Comparison of ENCODE assay signal across 17 cellular contexts in genomic region chr13:110455444-110455843, GRCh38.
DNase-seq lines count a peak whose midpoint lies in the region; ATAC-seq, FAIRE-seq and TF ChIP-seq lines count a peak whose summit lies in the region.
"Had no signal": no experiment of that assay in that cellular context is flagged by ENCODE, and none has a peak within 500 bp of the region (broad histone marks: within the 10 kb centered on the region; RNA-seq: fewer than 3 reads in every experiment).

No MANE protein-coding gene starts in this region.

- in situ Hi-C loops in GM12878 (cut with MboI): no loop called here

- no peak overlapping the region for H3K27ac ChIP-seq in GM12878 (ENCODE audit: control insufficient read depth, insufficient read depth)
- peak overlapping the region; percentile 4 for H3K27ac ChIP-seq in mesenchymal stem cell (ENCODE audit: low read length, poor library complexity, severe bottlenecking)
- no peak overlapping the region for H3K27ac ChIP-seq in lower lobe of right lung
- no peak overlapping the region for H3K27ac ChIP-seq in WERI-Rb-1
- H3K27ac ChIP-seq: ovary had no signal

- intact Hi-C loops in Caco-2 (cut with micrococcal nuclease; ENCODE audit: unreplicated experiment): loop anchor here (5.0 kb wide), 2 partner anchors 137 to 362 kb away; no protein-coding TSS in a partner anchor
- intact Hi-C loops in GM12878 (cut with micrococcal nuclease; ENCODE audit: unreplicated experiment): no loop called here
- intact Hi-C loops in lower lobe of right lung (cut with DNase I): no loop called here

- H3K4me3 ChIP-seq in Caco-2 (ENCODE audit: low read depth, low read length): no peak overlapping the region
- H3K4me3 ChIP-seq in GM12878: no peak overlapping the region
- no peak overlapping the region for H3K4me3 ChIP-seq in mesenchymal stem cell (ENCODE audit: insufficient read depth in 1 of 2, low read depth in 1 of 2, low read length in 2 of 2)
- no peak overlapping the region for H3K4me3 ChIP-seq in lower lobe of right lung
- H3K4me3 ChIP-seq in WERI-Rb-1 (ENCODE audit: low read depth, low read length): no peak overlapping the region
- H3K4me3 ChIP-seq: hepatocyte, ovary, thoracic aorta had no signal

- H3K4ac ChIP-seq in mesenchymal stem cell (ENCODE audit: low read depth in 1 of 2, low read length in 2 of 2): no peak overlapping the region

- peaks cover 33% of the 10 kb centered on the region for H3K4me1 Mint-ChIP-seq in Caco-2 (ENCODE audit: low read depth, unreplicated experiment)

- no peak for TF ChIP-seq EP300 in GM12878 (IDR thresholded peaks at IDR 0.05; ENCODE audit: borderline replicate concordance in 1 of 2, control insufficient read depth in 1 of 2, low read depth in 2 of 2, low read length in 2 of 2)

- BruUV-seq in Caco-2 (replicated peaks; lab: Mats Ljungman, UMichigan): no TSS peak
- BruUV-seq in GM12878 (replicated peaks; lab: Mats Ljungman, UMichigan): no TSS peak

- H3K27ac Mint-ChIP-seq in Caco-2 (ENCODE audit: unreplicated experiment): peak overlapping the region; percentile 67
- H3K27ac Mint-ChIP-seq: activated CD4-positive, alpha-beta memory T cell treated with anti-CD3 and anti-CD28 coated beads for 36 hours; naive thymus-derived CD4-positive, alpha-beta T cell; T-helper 17 cell had no signal

- H4K91ac ChIP-seq in mesenchymal stem cell (ENCODE audit: low read length): no peak overlapping the region

- RAD21 ChIA-PET in GM12878 (lab: Charles Lee; ENCODE audit: unreplicated experiment): interaction anchor here (0.6 to 2.6 kb wide), 45 partner anchors 11 to 460 kb away, joined by 3 to 28 read pairs (median 5); partner anchors contain the start of gene RAB20

- no peak for FAIRE-seq in GM12878 (lab: Jason Lieb, UNC)

- H3K18ac ChIP-seq in mesenchymal stem cell (ENCODE audit: low read depth in 1 of 2, low read length in 2 of 2): no peak overlapping the region

- DNase-seq in Caco-2 (no peak), GM12878 (ENCODE audit: low read depth, low spot score) (no peak), mesenchymal stem cell (no peak), lower lobe of right lung (no peak), WERI-Rb-1 (no peak), NCI-H1930 (lab: John Stamatoyannopoulos, UW) (no peak)
- DNase-seq: activated gamma-delta T cell had no signal

- H3K36me3 Mint-ChIP-seq in Caco-2 (ENCODE audit: insufficient read depth, unreplicated experiment): peaks cover 4% of the 10 kb centered on the region
- H3K36me3 Mint-ChIP-seq: activated CD4-positive, alpha-beta memory T cell treated with anti-CD3 and anti-CD28 coated beads for 36 hours; CD4-positive, CD25-positive, alpha-beta regulatory T cell; naive thymus-derived CD4-positive, alpha-beta T cell; stimulated activated naive B cell treated with anti-CD40 and anti-IgM and Interleukin-4, amounts not matched to agents 10 μg/mL and 1 μg/mL and 100 μg/mL, for 72 hours had no signal

- H3K4me2 ChIP-seq in GM12878 (ENCODE audit: control insufficient read depth, insufficient read depth): no peak overlapping the region
- H3K4me2 ChIP-seq in mesenchymal stem cell (ENCODE audit: low read length, poor library complexity, severe bottlenecking): no peak overlapping the region

- no peaks in the 10 kb centered on the region for H3K27me3 ChIP-seq in Caco-2 (replicated peaks; ENCODE audit: control insufficient read depth, insufficient read depth, low read length)
- no peaks in the 10 kb centered on the region for H3K27me3 ChIP-seq in GM12878 (replicated peaks in 1 of 2; ENCODE audit: control insufficient read depth in 2 of 2, insufficient read depth in 2 of 2, low read length in 1 of 2)
- H3K27me3 ChIP-seq in mesenchymal stem cell (ENCODE audit: control insufficient read depth in 1 of 2, insufficient read depth in 1 of 2, low read length in 2 of 2): no peaks in the 10 kb centered on the region
- no peaks in the 10 kb centered on the region for H3K27me3 ChIP-seq in lower lobe of right lung (ENCODE audit: low read depth)
- H3K27me3 ChIP-seq in WERI-Rb-1 (ENCODE audit: insufficient read depth, low read depth, severe bottlenecking): no peaks in the 10 kb centered on the region
- H3K27me3 ChIP-seq: hepatocyte, ovary had no signal

- H3K9me3 ChIP-seq in Caco-2 (no peaks in the 10 kb centered on the region), GM12878 (replicated peaks; ENCODE audit: control insufficient read depth, insufficient read depth, low read length) (no peaks in the 10 kb centered on the region), mesenchymal stem cell (ENCODE audit: control insufficient read depth, low read length) (no peaks in the 10 kb centered on the region), lower lobe of right lung (no peaks in the 10 kb centered on the region), WERI-Rb-1 (ENCODE audit: severe bottlenecking) (no peaks in the 10 kb centered on the region)
- H3K9me3 ChIP-seq: ovary, thoracic aorta had no signal

- H3K4me3 Mint-ChIP-seq in Caco-2 (ENCODE audit: unreplicated experiment): no peak overlapping the region
- H3K4me3 Mint-ChIP-seq: activated CD4-positive, alpha-beta memory T cell treated with anti-CD3 and anti-CD28 coated beads for 36 hours had no signal

- no peak overlapping the region for H2BK12ac ChIP-seq in mesenchymal stem cell (ENCODE audit: low read length in 2 of 2)

- no peak overlapping the region for H4K8ac ChIP-seq in mesenchymal stem cell (ENCODE audit: low read length)

- no peaks in the 10 kb centered on the region for H3K79me2 ChIP-seq in GM12878 (ENCODE audit: control insufficient read depth, insufficient read depth, low read length)
- H3K79me2 ChIP-seq: hepatocyte had no signal

- no peaks in the 10 kb centered on the region for H3K36me3 ChIP-seq in Caco-2 (ENCODE audit: control insufficient read depth, insufficient read depth, low read length)
- H3K36me3 ChIP-seq in GM12878 (ENCODE audit: control insufficient read depth in 2 of 2, insufficient read depth in 2 of 2, low read length in 1 of 2): no peaks in the 10 kb centered on the region
- H3K36me3 ChIP-seq in mesenchymal stem cell (ENCODE audit: control insufficient read depth in 1 of 2, insufficient read depth in 2 of 2, low read depth in 1 of 2, low read length in 2 of 2): peaks cover 24 to 63% of the 10 kb centered on the region in 2 experiments
- H3K36me3 ChIP-seq in lower lobe of right lung: peaks cover 62% of the 10 kb centered on the region
- H3K36me3 ChIP-seq in WERI-Rb-1: peaks cover 3% of the 10 kb centered on the region; the same call in 1 of the 2 replicates
- H3K36me3 ChIP-seq: ovary had no signal

- H2AFZ ChIP-seq in GM12878 (ENCODE audit: control insufficient read depth, low read depth, low read length) (no peak overlapping the region), mesenchymal stem cell (ENCODE audit: low read depth, low read length) (no peak overlapping the region)
- H2AFZ ChIP-seq: hepatocyte had no signal

- peaks cover 8% of the 10 kb centered on the region for H3K79me1 ChIP-seq in mesenchymal stem cell (replicated peaks; ENCODE audit: low read length, poor library complexity, severe bottlenecking)

- no peak overlapping the region for H2BK5ac ChIP-seq in mesenchymal stem cell (ENCODE audit: low read depth, low read length, poor library complexity, severe bottlenecking)

- WGBS in GM12878 (ENCODE audit: insufficient coverage, insufficient replicate concordance, low lambda C conversion rate, missing lambda C conversion rate): 46% methylated on average over 10 of the region's 10 CpGs
- WGBS in mesenchymal stem cell: 89% methylated on average over 10 of the region's 10 CpGs

- CTCF ChIA-PET in Caco-2 (lab: Charles Lee): interaction anchor here (0.5 to 1.8 kb wide), 32 partner anchors 11 to 460 kb away, joined by 3 to 33 read pairs (median 5); partner anchors contain the start of gene RAB20
- CTCF ChIA-PET in GM12878 (lab: Yijun Ruan, JAX): interaction anchor here (0.6 to 4.2 kb wide), 59 partner anchors 8 to 490 kb away, joined by 3 to 55 read pairs (median 5); partner anchors contain the start of genes NAXD and RAB20

- H3K9ac ChIP-seq in GM12878 (ENCODE audit: control insufficient read depth, insufficient read depth, low read length) (no peak overlapping the region), mesenchymal stem cell (ENCODE audit: low read length) (no peak overlapping the region)

- no peaks in the 10 kb centered on the region for H3K9me3 Mint-ChIP-seq in Caco-2 (ENCODE audit: unreplicated experiment)
- H3K9me3 Mint-ChIP-seq: activated CD4-positive, alpha-beta memory T cell treated with anti-CD3 and anti-CD28 coated beads for 36 hours; CD4-positive, CD25-positive, alpha-beta regulatory T cell; naive thymus-derived CD4-positive, alpha-beta T cell; stimulated activated naive B cell treated with anti-CD40 and anti-IgM and Interleukin-4, amounts not matched to agents 10 μg/mL and 1 μg/mL and 100 μg/mL, for 72 hours had no signal

- SMC1A ChIA-PET in GM12878 (lab: Charles Lee; ENCODE audit: uncharacterized antibody, unreplicated experiment): interaction anchor here (0.7 to 3.1 kb wide), 41 partner anchors 8 to 1988 kb away, joined by 3 to 38 read pairs (median 4); partner anchors contain the start of genes NAXD and RAB20

- no peak for TF ChIP-seq POLR2A in GM12878 (IDR thresholded peaks at IDR 0.05; ENCODE audit: low read depth, low read length)

- no peak overlapping the region for H2AK5ac ChIP-seq in mesenchymal stem cell (ENCODE audit: low read length, severe bottlenecking)

- peak; percentile 2 for ATAC-seq in HG02798 (IDR thresholded peaks at IDR 0.05; ENCODE audit: poor library complexity, unreplicated experiment)
- ATAC-seq in GM12878: no peak
- ATAC-seq in lower lobe of right lung: no peak
- ATAC-seq in HG02571 (IDR thresholded peaks at IDR 0.05; ENCODE audit: unreplicated experiment): no peak

- no peak overlapping the region for H2BK120ac ChIP-seq in mesenchymal stem cell (ENCODE audit: low read depth, low read length)

- no peak overlapping the region for H3K14ac ChIP-seq in mesenchymal stem cell (ENCODE audit: low read length in 2 of 2)

- no peaks in the 10 kb centered on the region for H3K27me3 Mint-ChIP-seq in Caco-2 (ENCODE audit: insufficient read depth, unreplicated experiment)
- H3K27me3 Mint-ChIP-seq: CD4-positive, CD25-positive, alpha-beta regulatory T cell had no signal

- H2BK15ac ChIP-seq in mesenchymal stem cell (ENCODE audit: low read depth, poor library complexity, severe bottlenecking): no peak overlapping the region

- H3K23ac ChIP-seq in mesenchymal stem cell (ENCODE audit: low read length in 2 of 2): no peak overlapping the region

- H4K20me1 ChIP-seq in GM12878 (ENCODE audit: control insufficient read depth, insufficient read depth): no peaks in the 10 kb centered on the region

- TF ChIP-seq CTCF in Caco-2 (IDR thresholded peaks at IDR 0.05; ENCODE audit: insufficient read depth in 1 of 2, low read depth in 1 of 2, low read length in 1 of 2, severe bottlenecking in 1 of 2, unreplicated experiment in 1 of 2) (no peak), GM12878 (IDR thresholded peaks at IDR 0.05 in 2 of 3, conservative IDR thresholded peaks at IDR 0.05 in 1 of 3; ENCODE audit: control insufficient read depth in 2 of 3, extremely low read depth in 1 of 3, insufficient read depth in 1 of 3, low read depth in 3 of 3, low read length in 3 of 3) (no peak), lower lobe of right lung (IDR thresholded peaks at IDR 0.05) (no peak), WERI-Rb-1 (IDR thresholded peaks at IDR 0.05; ENCODE audit: low read depth, low read length) (no peak)

- H3K4me1 ChIP-seq in Caco-2 (peaks cover 23% of the 10 kb centered on the region), GM12878 (ENCODE audit: control insufficient read depth, insufficient read depth, low read length) (peaks cover 4% of the 10 kb centered on the region; the same call in 1 of the 2 replicates), mesenchymal stem cell (ENCODE audit: control insufficient read depth, insufficient read depth, low read depth, low read length) (peaks cover 8% of the 10 kb centered on the region), lower lobe of right lung (peaks cover 4% of the 10 kb centered on the region)

- POLR2A ChIA-PET in Caco-2 (lab: Charles Lee): interaction anchor here (0.5 to 1.2 kb wide), 5 partner anchors 101 to 260 kb away, joined by 3 to 5 read pairs (median 3); partner anchors contain the start of gene RAB20
- POLR2A ChIA-PET in GM12878 (lab: Charles Lee): interaction anchor here (0.8 to 1.7 kb wide), 7 partner anchors 9 to 260 kb away, joined by 3 to 5 read pairs (median 4); partner anchors contain the start of gene RAB20

- no peak for TF ChIP-seq RAD21 in GM12878 (IDR thresholded peaks at IDR 0.05; ENCODE audit: insufficient read depth, low read depth, low read length)
